ENCODE assay signal across 8 cellular contexts in the genomic region with DNA sequence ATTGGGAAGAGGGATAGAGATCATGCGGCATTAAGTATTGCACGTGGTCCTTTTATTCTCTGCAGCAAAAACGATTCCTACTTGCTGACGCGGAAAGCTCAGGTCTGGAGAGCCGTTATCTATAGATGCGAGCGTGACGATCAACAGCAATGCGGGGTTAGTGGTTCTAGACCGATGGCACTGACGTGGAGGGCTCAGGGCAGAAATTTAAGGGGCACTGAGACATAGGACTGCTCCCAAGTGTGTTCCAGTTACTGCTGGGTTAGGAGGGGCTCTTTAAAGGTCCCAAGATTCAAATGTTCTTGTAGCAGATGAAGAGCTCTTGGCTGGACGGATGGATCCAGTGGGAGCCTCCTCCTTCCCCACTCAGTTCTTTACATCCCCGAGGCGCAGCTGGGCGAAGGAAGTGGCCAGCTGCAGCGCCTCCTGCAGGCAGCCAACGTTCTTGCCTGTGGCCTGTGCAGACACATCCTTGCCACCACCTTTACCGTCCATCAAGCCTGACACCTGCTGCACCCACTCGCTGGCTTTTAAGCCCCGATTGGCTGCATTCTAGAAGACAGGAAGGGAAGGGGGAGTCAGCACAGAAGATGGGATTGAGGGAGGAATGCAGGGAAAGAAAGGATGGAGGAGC. TPM values are rescaled to one million over a fixed set of nuclear protein-coding genes. Genes with fewer than 3 reads are reported as not detected.
DNase-seq lines count a peak whose midpoint lies in the region; ATAC-seq and TF ChIP-seq lines count a peak whose summit lies in the region.

No MANE protein-coding gene starts in this region.

- H3K36me3 Mint-ChIP-seq in GM23338 (ENCODE audit: low read depth) (peaks cover 70% of the 10 kb centered on the region), immature natural killer cell (peaks cover 0 to 2% (median 0%) of the 10 kb centered on the region in 3 donors)

- no peak overlapping the region for H2AFZ ChIP-seq in GM23338

- peaks cover 39% of the 10 kb centered on the region for H3K36me3 ChIP-seq in BJ (ENCODE audit: control insufficient read depth, insufficient read depth, low read length)
- peaks cover 48% of the 10 kb centered on the region for H3K36me3 ChIP-seq in GM23338 (ENCODE audit: insufficient read depth)

- H3K27me3 ChIP-seq in BJ (ENCODE audit: control insufficient read depth, insufficient read depth, low read length) (no peaks in the 10 kb centered on the region), GM23338 (ENCODE audit: insufficient read depth) (no peaks in the 10 kb centered on the region)

- H3K4me3 ChIP-seq in BJ (ENCODE audit: low read depth, low read length) (no peak overlapping the region), GM23338 (no peak overlapping the region; the same call in 1 of the 2 replicates)

- peak overlapping the region; percentile 94 for H3K27ac ChIP-seq in GM23338 (ENCODE audit: low read depth)

- CTCF ChIA-PET in BJ (lab: Yijun Ruan, JAX): interaction anchor here (0.6 to 7.3 kb wide), 12 partner anchors 7 to 493 kb away, joined by 3 to 46 read pairs (median 4); a partner anchor contains a TSS

- 0 out of 2 replicates have a peak overlapping the region, but pooled peaks have one; percentile 47 for H3K4me2 ChIP-seq in GM23338

- ATAC-seq in GM23338: peak; percentile 62
- ATAC-seq in GM21717 (IDR thresholded peaks at IDR 0.05; ENCODE audit: unreplicated experiment): no peak
- no peak for ATAC-seq in HG03442 (IDR thresholded peaks at IDR 0.05; ENCODE audit: unreplicated experiment)

- peaks cover 33% of the 10 kb centered on the region for H4K20me1 ChIP-seq in GM23338 (replicated peaks; ENCODE audit: insufficient read depth)

- POLR2A ChIA-PET in BJ (lab: Charles Lee): no interaction called here

- peaks cover 18% of the 10 kb centered on the region for H3K27me3 Mint-ChIP-seq in GM23338 (ENCODE audit: insufficient read depth, low read depth, poor library complexity)
- peaks cover 0 to 6% (median 2%) of the 10 kb centered on the region in 3 donors for H3K27me3 Mint-ChIP-seq in immature natural killer cell (ENCODE audit: low read depth in 3 of 3)

- H3K4me1 Mint-ChIP-seq in GM23338 (peaks cover 17% of the 10 kb centered on the region), immature natural killer cell (peaks cover 20 to 30% of the 10 kb centered on the region in 2 donors)

- H3F3A ChIP-seq in GM23338 (replicated peaks; ENCODE audit: low read depth): peaks cover 56% of the 10 kb centered on the region

- TF ChIP-seq CTCF in BJ (IDR thresholded peaks at IDR 0.05; ENCODE audit: insufficient read depth, low read depth, low read length): peak; percentile 61
- peak; percentile 79 to 87 for TF ChIP-seq CTCF in GM23338 (conservative IDR thresholded peaks at IDR 0.05; ENCODE audit: low read depth in 2 of 2)

- peaks cover 29% of the 10 kb centered on the region for H3K79me2 ChIP-seq in GM23338 (replicated peaks; ENCODE audit: insufficient read depth)

- no peak for DNase-seq in BJ (ENCODE audit: low read depth)
- DNase-seq in GM23338 (ENCODE audit: low spot score): peak; percentile 79
- peak; percentile 19 to 34 for DNase-seq in activated CD4-positive, alpha-beta T cell treated with anti-CD3 and anti-CD28 coated beads, Interleukin-2, amount 50 U/mL, for 48 hours
- DNase-seq in immature natural killer cell: no peak
- no peak for DNase-seq in amygdala (lab: John Stamatoyannopoulos, UW)
- DNase-seq in amniotic stem cell (lab: John Stamatoyannopoulos, UW): no peak

- peaks cover 2% of the 10 kb centered on the region; the same call in 1 of the 3 replicates for H3K9me3 Mint-ChIP-seq in GM23338
- no peaks in the 10 kb centered on the region for H3K9me3 Mint-ChIP-seq in immature natural killer cell

- peaks cover 7% of the 10 kb centered on the region; the same call in 1 of the 2 replicates for H3K4me1 ChIP-seq in GM23338 (ENCODE audit: insufficient read depth)

- no peaks in the 10 kb centered on the region for H3K9me2 ChIP-seq in GM23338 (ENCODE audit: insufficient read depth)

- H3K27ac Mint-ChIP-seq in GM23338 (peak overlapping the region; percentile 95), immature natural killer cell (peak overlapping the region in 4 of 6 donors; percentile 71 to 91 (median 85))

- H3K4me3 Mint-ChIP-seq in GM23338 (peak overlapping the region; percentile 82), immature natural killer cell (peak overlapping the region in 2 of 5 donors; percentile 18 to 59)

TF ChIP-seq in GM23338, 12 proteins besides CTCF, POLR2A, EP300 and RAD21:
- TF ChIP-seq EZH2 (IDR thresholded peaks at IDR 0.05; ENCODE audit: low read depth, unreplicated experiment): no peak
- TF ChIP-seq POLR2AphosphoS5 (IDR thresholded peaks at IDR 0.05; ENCODE audit: low read depth): no peak; the same call in 1 of the 2 replicates

RNA-seq across cellular contexts. Expression of a gene that starts 0.7 kb away (rescaled TPM):
- polyA plus RNA-seq in BJ (2011; rRNA removed) (10.6 and 14.9 TPM in 2 replicates), GM23338 (2016; fragmentation: Nextera tagmentation; extraction: Ambion mirVana) (13.7 and 14.4 TPM in 2 replicates), immature natural killer cell (10 to 100 TPM in 1 of 3 donors, 1 to 10 TPM in 2; 3.9 to 11.8 (median 5.9) TPM)
- polyA minus RNA-seq in BJ (2011; rRNA and poly(A)+ RNA removed): 12.9 and 16.2 TPM in 2 replicates
- 27.8 and 28.2 TPM in 2 replicates for total RNA-seq in GM23338 (2014; rRNA removed; shearing (Covaris generic))

RNA-seq across cellular contexts. Expression of a gene that starts 36.8 kb away (rescaled TPM):
- 178 and 234 TPM in 2 replicates for polyA plus RNA-seq in BJ (2011; rRNA removed)
- polyA minus RNA-seq in BJ (2011; rRNA and poly(A)+ RNA removed): 186 and 255 TPM in 2 replicates
- total RNA-seq in GM23338 (2014; rRNA removed; shearing (Covaris generic)): 263 and 292 TPM in 2 replicates
- 97.5 and 105 TPM in 2 replicates for polyA plus RNA-seq in GM23338 (2016; fragmentation: Nextera tagmentation; extraction: Ambion mirVana)
- polyA plus RNA-seq in immature natural killer cell: 10 to 100 TPM; 25.4 to 47.1 (median 38.6) TPM

RNA-seq across cellular contexts. Expression of a gene that starts 46.5 kb away (rescaled TPM):
- polyA plus RNA-seq in BJ (2011; rRNA removed): 33.6 and 55.9 TPM in 2 replicates
- polyA minus RNA-seq in BJ (2011; rRNA and poly(A)+ RNA removed): 10.7 and 14.6 TPM in 2 replicates
- 45.8 and 55.2 TPM in 2 replicates for total RNA-seq in GM23338 (2014; rRNA removed; shearing (Covaris generic))
- polyA plus RNA-seq in GM23338 (2016; fragmentation: Nextera tagmentation; extraction: Ambion mirVana): 38.8 and 42.2 TPM in 2 replicates
- polyA plus RNA-seq in immature natural killer cell: 10 to 100 TPM; 53.1 to 85.3 (median 68.7) TPM

Comparison
In these comparisons a context has a peak if more than half of its experiments do, and no peak if none do; other contexts are left out.
1. DNase-seq: peak in GM23338 (single experiment) and activated CD4-positive, alpha-beta T cell treated with anti-CD3 and anti-CD28 coated beads, Interleukin-2, amount 50 U/mL, for 48 hours (2 of 2); none in BJ (single experiment), immature natural killer cell (0 of 3), amygdala (0 of 56) and amniotic stem cell (single experiment).